Comparison of ENCODE assay signal across 1 cellular context in genomic region chr9:98609646-98610045, GRCh38.
TF ChIP-seq lines count a peak whose summit lies in the region.

No MANE protein-coding gene starts in this region.

TF ChIP-seq in IMR-90, 13 proteins besides CTCF, POLR2A, EP300 and RAD21 (continued from another document):
- TF ChIP-seq, protein P1, sequence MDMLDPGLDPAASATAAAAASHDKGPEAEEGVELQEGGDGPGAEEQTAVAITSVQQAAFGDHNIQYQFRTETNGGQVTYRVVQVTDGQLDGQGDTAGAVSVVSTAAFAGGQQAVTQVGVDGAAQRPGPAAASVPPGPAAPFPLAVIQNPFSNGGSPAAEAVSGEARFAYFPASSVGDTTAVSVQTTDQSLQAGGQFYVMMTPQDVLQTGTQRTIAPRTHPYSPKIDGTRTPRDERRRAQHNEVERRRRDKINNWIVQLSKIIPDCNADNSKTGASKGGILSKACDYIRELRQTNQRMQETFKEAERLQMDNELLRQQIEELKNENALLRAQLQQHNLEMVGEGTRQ (IDR thresholded peaks at IDR 0.05; ENCODE audit: low read depth, low read length), result no peak
- TF ChIP-seq NFE2L2 (IDR thresholded peaks at IDR 0.05; ENCODE audit: low read depth, low read length), result no peak
